ENCODE assay signal across 7 cellular contexts in the genomic region with DNA sequence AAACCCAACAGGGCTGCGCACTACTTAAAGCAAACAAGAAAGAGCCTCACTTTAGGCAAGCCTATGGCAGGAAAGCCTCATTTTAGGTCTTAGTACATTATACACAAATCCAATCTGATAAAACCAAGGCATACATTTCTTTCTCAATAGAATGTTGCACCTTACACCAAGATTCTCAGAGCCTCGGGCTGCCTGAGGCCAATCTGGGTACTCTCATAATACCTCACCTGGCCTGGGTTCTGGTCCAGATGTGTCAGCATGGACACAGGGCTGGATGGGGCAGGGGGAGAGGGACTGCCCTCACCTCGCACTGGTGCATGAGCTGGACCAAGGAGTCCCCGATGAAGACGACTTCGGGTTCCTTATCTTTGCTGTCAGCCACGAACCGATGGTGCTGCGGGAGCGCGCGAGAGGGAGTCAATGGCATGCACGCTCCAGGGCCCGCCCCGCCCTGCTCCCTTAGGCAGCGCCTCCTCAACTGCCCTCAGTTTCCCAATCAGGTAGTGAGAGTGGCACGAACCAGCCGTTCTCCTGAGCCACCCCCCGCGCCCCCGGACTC. TPM values are rescaled to one million over a fixed set of nuclear protein-coding genes. Genes with fewer than 3 reads are reported as not detected.
DNase-seq lines count a peak whose midpoint lies in the region; ATAC-seq and TF ChIP-seq lines count a peak whose summit lies in the region.

A gene with protein sequence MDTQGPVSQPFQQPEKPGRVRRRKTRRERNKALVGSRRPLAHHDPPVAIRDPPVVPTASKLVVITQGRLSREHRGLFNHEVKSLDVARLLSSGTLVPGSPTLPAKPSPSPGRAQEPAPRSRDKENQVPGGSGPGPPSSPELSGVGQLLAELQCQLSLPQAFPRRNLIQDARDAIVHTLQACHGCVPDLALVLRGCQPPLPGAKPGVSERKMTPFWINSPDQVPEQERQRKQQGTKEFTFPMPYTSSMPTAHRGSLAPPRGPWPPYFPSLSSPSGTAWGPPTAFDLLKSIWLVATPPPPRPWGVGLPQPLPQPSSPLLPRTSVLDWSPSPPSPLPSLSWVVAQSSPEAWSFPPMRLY (plus strand): TSS at position 487 of the 559 bp plus-strand sequence. CDS start 7,453 bp downstream, outside the sequence.

- no peaks in the 10 kb centered on the region for H3K27me3 Mint-ChIP-seq in activated T-helper 2 cell treated with anti-CD3 and anti-CD28 coated beads, Interferon-gamma antibody, Interleukin-2, Interleukin-4, amounts not matched to agents 10 μg/mL and 5 μg/mL and 100 μg/mL, durations not matched to agents 14 hours and 24 hours and 36 hours (ENCODE audit: low read depth)

- no peaks in the 10 kb centered on the region for H3K9me3 ChIP-seq in hepatocyte (ENCODE audit: low read depth)
- H3K9me3 ChIP-seq in spleen, result no peaks in the 10 kb centered on the region

- H3K36me3 ChIP-seq in hepatocyte (replicated peaks; ENCODE audit: insufficient read depth, low read depth) (no peaks in the 10 kb centered on the region), spleen (peaks cover 0 to 4% (median 0%) of the 10 kb centered on the region in 6 donors)

- no peak for TF ChIP-seq POLR2A in spleen (IDR thresholded peaks at IDR 0.05)

- no peaks in the 10 kb centered on the region for H3K9me3 Mint-ChIP-seq in activated T-helper 2 cell treated with anti-CD3 and anti-CD28 coated beads, Interferon-gamma antibody, Interleukin-2, Interleukin-4, amounts not matched to agents 10 μg/mL and 5 μg/mL and 100 μg/mL, durations not matched to agents 14 hours and 24 hours and 36 hours

- H3K79me2 ChIP-seq in hepatocyte, result peaks cover 21% of the 10 kb centered on the region

- H3K4me3 Mint-ChIP-seq in activated T-helper 2 cell treated with anti-CD3 and anti-CD28 coated beads, Interferon-gamma antibody, Interleukin-2, Interleukin-4, amounts not matched to agents 10 μg/mL and 5 μg/mL and 100 μg/mL, durations not matched to agents 14 hours and 24 hours and 36 hours (ENCODE audit: low read depth), result peak within 1 kb of the TSS; percentile 88

- intact Hi-C loops in activated T-helper 2 cell treated with anti-CD3 and anti-CD28 coated beads, Interferon-gamma antibody, Interleukin-2, Interleukin-4, amounts not matched to agents 10 μg/mL and 5 μg/mL and 100 μg/mL, durations not matched to agents 14 hours and 24 hours and 36 hours (cut with micrococcal nuclease), result loop anchor here (2.0 kb wide), 1 partner anchor 19 kb away; no protein-coding TSS in a partner anchor
- intact Hi-C loops in spleen (cut with DNase I; ENCODE audit: low total_unique reads), result loop anchor here (5.0 kb wide), 1 partner anchor 169 kb away; a partner anchor contains a TSS

- ATAC-seq in GM18498 (IDR thresholded peaks at IDR 0.05; ENCODE audit: unreplicated experiment), result peak; percentile 22
- peak; percentile 18 for ATAC-seq in HG03354 (IDR thresholded peaks at IDR 0.05; ENCODE audit: poor library complexity, severe bottlenecking, unreplicated experiment)
- ATAC-seq in HG02610 (IDR thresholded peaks at IDR 0.05; ENCODE audit: unreplicated experiment), result no peak

- H3K4me3 ChIP-seq in hepatocyte (peak within 1 kb of the TSS; percentile 41), spleen (peak within 1 kb of the TSS; percentile 51 to 85 (median 65))

- H3K4me1 ChIP-seq in hepatocyte (ENCODE audit: insufficient read depth), result peaks cover 9% of the 10 kb centered on the region
- H3K4me1 ChIP-seq in spleen, result peaks cover 0 to 27% (median 18%) of the 10 kb centered on the region in 6 donors

- H3K4me1 Mint-ChIP-seq in activated T-helper 2 cell treated with anti-CD3 and anti-CD28 coated beads, Interferon-gamma antibody, Interleukin-2, Interleukin-4, amounts not matched to agents 10 μg/mL and 5 μg/mL and 100 μg/mL, durations not matched to agents 14 hours and 24 hours and 36 hours (ENCODE audit: low read depth), result peaks cover 22% of the 10 kb centered on the region

- H3K36me3 Mint-ChIP-seq in activated T-helper 2 cell treated with anti-CD3 and anti-CD28 coated beads, Interferon-gamma antibody, Interleukin-2, Interleukin-4, amounts not matched to agents 10 μg/mL and 5 μg/mL and 100 μg/mL, durations not matched to agents 14 hours and 24 hours and 36 hours (ENCODE audit: low read depth), result no peaks in the 10 kb centered on the region

- H3K9me2 ChIP-seq in hepatocyte (replicated peaks; ENCODE audit: insufficient read depth), result no peaks in the 10 kb centered on the region

- TF ChIP-seq CTCF in hepatocyte (IDR thresholded peaks at IDR 0.05; ENCODE audit: poor library complexity) (no peak), spleen (IDR thresholded peaks at IDR 0.05 in 8 of 11, conservative IDR thresholded peaks at IDR 0.05 in 3 of 11) (no peak)

- peak within 1 kb of the TSS; percentile 66 for H2AFZ ChIP-seq in hepatocyte

- WGBS in hepatocyte (ENCODE audit: low lambda C conversion rate, missing lambda C conversion rate), result 4% methylated on average over 18 of the region's 21 CpGs
- 7 to 19% (median 8%) methylated on average over 6 to 21 of the region's 21 CpGs for WGBS in spleen, 5 donors

- no peaks in the 10 kb centered on the region for H4K20me1 ChIP-seq in hepatocyte (ENCODE audit: insufficient read depth, poor library complexity, severe bottlenecking)

- H3K27ac ChIP-seq in hepatocyte, result peak within 1 kb of the TSS; percentile 63
- peak within 1 kb of the TSS; percentile 29 to 82 (median 74) for H3K27ac ChIP-seq in spleen

- H3K4me2 ChIP-seq in hepatocyte, result peak within 1 kb of the TSS; percentile 97

- DNase-seq in activated T-helper 2 cell treated with anti-CD3 and anti-CD28 coated beads, Interferon-gamma antibody, Interleukin-2, Interleukin-4, amounts not matched to agents 10 μg/mL and 5 μg/mL and 100 μg/mL, durations not matched to agents 14 hours and 24 hours and 36 hours (ENCODE audit: low spot score), result no peak
- DNase-seq in hepatocyte (ENCODE audit: low spot score) (peak; percentile 57), spleen (no peak), occipital lobe (lab: John Stamatoyannopoulos, UW) (no peak)

- H3K27me3 ChIP-seq in hepatocyte (no peaks in the 10 kb centered on the region), spleen (replicated peaks in 1 of 7) (no peaks in the 10 kb centered on the region)

- peak within 1 kb of the TSS; percentile 92 for H3K27ac Mint-ChIP-seq in activated T-helper 2 cell treated with anti-CD3 and anti-CD28 coated beads, Interferon-gamma antibody, Interleukin-2, Interleukin-4, amounts not matched to agents 10 μg/mL and 5 μg/mL and 100 μg/mL, durations not matched to agents 14 hours and 24 hours and 36 hours

RNA-seq across cellular contexts. Expression of the gene that starts here (rescaled TPM):
- 0.74 and 0.91 TPM in 2 replicates for total RNA-seq in activated T-helper 2 cell treated with anti-CD3 and anti-CD28 coated beads, Interferon-gamma antibody, Interleukin-2, Interleukin-4, amounts not matched to agents 10 μg/mL and 5 μg/mL and 100 μg/mL, durations not matched to agents 14 hours and 24 hours and 36 hours
- total RNA-seq in hepatocyte (0.24 and 2.2 TPM in 2 replicates), spleen (1 to 10 TPM in 2 of 7 donors, under 1 TPM in 3, not detected in 2; 0.46 to 1.2 (median 0.60) TPM), occipital lobe (1.4 TPM)
- polyA plus RNA-seq in hepatocyte (1.9 and 3.0 TPM in 2 replicates), spleen (under 1 TPM; 0.33 to 0.61 (median 0.49) TPM)
